Comparison of ENCODE assay signal across 1 cellular context in the genomic region with DNA sequence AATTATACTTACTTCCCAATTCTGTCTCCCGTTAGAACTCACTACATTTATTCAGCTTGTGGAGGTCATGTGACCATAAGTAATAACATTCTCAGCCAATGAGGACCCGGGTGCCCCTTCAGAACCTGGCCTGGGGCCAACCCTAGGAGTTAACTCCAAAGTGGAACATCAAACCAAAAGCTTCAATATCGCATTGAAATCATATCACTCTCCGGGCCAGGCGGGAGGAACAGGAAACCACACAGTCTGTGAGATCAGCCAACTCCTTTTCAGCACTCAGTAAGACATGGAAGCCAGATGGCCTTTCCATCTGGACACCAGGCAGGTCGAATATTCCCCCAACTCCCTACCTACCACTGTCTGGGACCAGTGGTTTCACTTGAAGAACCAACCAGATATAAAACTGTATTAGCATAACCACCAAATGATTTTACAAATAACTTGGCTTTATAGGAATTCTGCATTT.
TF ChIP-seq lines count a peak whose summit lies in the region.

No MANE protein-coding gene starts in this region.

TF ChIP-seq in WTC11, 78 proteins besides CTCF, POLR2A, EP300 and RAD21 (continued from another document):
- TF ChIP-seq, protein P1, sequence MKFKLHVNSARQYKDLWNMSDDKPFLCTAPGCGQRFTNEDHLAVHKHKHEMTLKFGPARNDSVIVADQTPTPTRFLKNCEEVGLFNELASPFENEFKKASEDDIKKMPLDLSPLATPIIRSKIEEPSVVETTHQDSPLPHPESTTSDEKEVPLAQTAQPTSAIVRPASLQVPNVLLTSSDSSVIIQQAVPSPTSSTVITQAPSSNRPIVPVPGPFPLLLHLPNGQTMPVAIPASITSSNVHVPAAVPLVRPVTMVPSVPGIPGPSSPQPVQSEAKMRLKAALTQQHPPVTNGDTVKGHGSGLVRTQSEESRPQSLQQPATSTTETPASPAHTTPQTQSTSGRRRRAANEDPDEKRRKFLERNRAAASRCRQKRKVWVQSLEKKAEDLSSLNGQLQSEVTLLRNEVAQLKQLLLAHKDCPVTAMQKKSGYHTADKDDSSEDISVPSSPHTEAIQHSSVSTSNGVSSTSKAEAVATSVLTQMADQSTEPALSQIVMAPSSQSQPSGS (CRISPR knock-in tag; IDR thresholded peaks at IDR 0.05; ENCODE audit: borderline replicate concordance, low read depth), result no peak
- TF ChIP-seq TP53 (CRISPR knock-in tag; IDR thresholded peaks at IDR 0.05) (no peak), SMAD4 (CRISPR knock-in tag; IDR thresholded peaks at IDR 0.05) (no peak), GRHL2 (CRISPR knock-in tag; IDR thresholded peaks at IDR 0.05; ENCODE audit: insufficient replicate concordance, severe bottlenecking) (no peak), ZNF317 (CRISPR knock-in tag; IDR thresholded peaks at IDR 0.05; ENCODE audit: borderline replicate concordance, low read depth) (no peak), OVOL2 (CRISPR knock-in tag; IDR thresholded peaks at IDR 0.05; ENCODE audit: borderline replicate concordance) (no peak), IRF2 (CRISPR knock-in tag; IDR thresholded peaks at IDR 0.05; ENCODE audit: borderline replicate concordance, low read depth) (no peak), ATF1 (CRISPR knock-in tag; IDR thresholded peaks at IDR 0.05) (no peak)
- TF ChIP-seq, protein P2, sequence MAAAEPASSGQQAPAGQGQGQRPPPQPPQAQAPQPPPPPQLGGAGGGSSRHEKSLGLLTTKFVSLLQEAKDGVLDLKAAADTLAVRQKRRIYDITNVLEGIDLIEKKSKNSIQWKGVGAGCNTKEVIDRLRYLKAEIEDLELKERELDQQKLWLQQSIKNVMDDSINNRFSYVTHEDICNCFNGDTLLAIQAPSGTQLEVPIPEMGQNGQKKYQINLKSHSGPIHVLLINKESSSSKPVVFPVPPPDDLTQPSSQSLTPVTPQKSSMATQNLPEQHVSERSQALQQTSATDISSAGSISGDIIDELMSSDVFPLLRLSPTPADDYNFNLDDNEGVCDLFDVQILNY (CRISPR knock-in tag; IDR thresholded peaks at IDR 0.05), result no peak
